Comparison of ENCODE assay signal across 26 cellular contexts in genomic region chr2:131577812-131578211, GRCh38.
"Had no signal": no experiment of that assay in that cellular context is flagged by ENCODE, and none has a peak within 500 bp of the region (broad histone marks: within the 10 kb centered on the region; RNA-seq: fewer than 3 reads in every experiment).

No MANE protein-coding gene starts in this region.

- H3K9me3 ChIP-seq: esophagus muscularis mucosa, heart right ventricle, lower lobe of right lung, ovary, psoas muscle, sigmoid colon, stomach, thyroid gland, vagina had no signal

- DNase-seq: dermis blood vessel endothelial cell; effector memory CD4-positive, alpha-beta T cell; glutamatergic neuron; heart right ventricle; hypothalamus; immature natural killer cell; islet precursor cell; left ventricle myocardium superior; lower lobe of right lung; natural killer cell; occipital lobe; ovary; posterior cingulate gyrus; psoas muscle; right cardiac atrium; sigmoid colon; stimulated activated CD4-positive, alpha-beta T cell treated with anti-CD3 and anti-CD28 coated beads, Interleukin-2, amount 100 ng/mL, for 24 hours; stimulated activated CD4-positive, alpha-beta T cell treated with anti-CD3 and anti-CD28 coated beads, Interleukin-4, amount 100 ng/mL, for 24 hours; stimulated activated naive CD4-positive, alpha-beta T cell treated with Interleukin-2 at 50 U/mL for 16 hours; stomach; thyroid gland; trophoblast cell had no signal

- H3K4me3 ChIP-seq: esophagus muscularis mucosa, heart right ventricle, lower lobe of right lung, ovary, psoas muscle, sigmoid colon, stomach, thyroid gland, vagina had no signal

- H3K4me3 Mint-ChIP-seq: immature natural killer cell; natural killer cell; stimulated activated effector memory CD8-positive, alpha-beta T cell treated with anti-CD3 and anti-CD28 coated beads, Interleukin-12 subunit alpha, Interleukin-12 subunit beta, amount 100 ng/mL, for 72 hours had no signal

- H3K9me3 Mint-ChIP-seq: natural killer cell; stimulated activated effector memory CD8-positive, alpha-beta T cell treated with anti-CD3 and anti-CD28 coated beads, Interleukin-12 subunit alpha, Interleukin-12 subunit beta, amount 100 ng/mL, for 72 hours had no signal

- ATAC-seq: foreskin keratinocyte; heart right ventricle; left ventricle myocardium superior; lower lobe of right lung; natural killer cell; psoas muscle; right cardiac atrium; stimulated activated effector memory CD8-positive, alpha-beta T cell treated with anti-CD3 and anti-CD28 coated beads, Interleukin-12 subunit alpha, Interleukin-12 subunit beta, amount 100 ng/mL, for 72 hours had no signal

- H3K36me3 Mint-ChIP-seq: immature natural killer cell; natural killer cell; stimulated activated effector memory CD8-positive, alpha-beta T cell treated with anti-CD3 and anti-CD28 coated beads, Interleukin-12 subunit alpha, Interleukin-12 subunit beta, amount 100 ng/mL, for 72 hours had no signal

- H3K36me3 ChIP-seq: esophagus muscularis mucosa, heart right ventricle, lower lobe of right lung, ovary, sigmoid colon, stomach, thyroid gland, vagina had no signal

- H3K4me1 Mint-ChIP-seq: immature natural killer cell; natural killer cell; stimulated activated effector memory CD8-positive, alpha-beta T cell treated with anti-CD3 and anti-CD28 coated beads, Interleukin-12 subunit alpha, Interleukin-12 subunit beta, amount 100 ng/mL, for 72 hours had no signal

- H3K27ac Mint-ChIP-seq: immature natural killer cell; natural killer cell; stimulated activated effector memory CD8-positive, alpha-beta T cell treated with anti-CD3 and anti-CD28 coated beads, Interleukin-12 subunit alpha, Interleukin-12 subunit beta, amount 100 ng/mL, for 72 hours had no signal

- H3K27me3 ChIP-seq: esophagus muscularis mucosa, ovary, sigmoid colon, stomach, thyroid gland, vagina had no signal

- H3K27ac ChIP-seq: esophagus muscularis mucosa, foreskin keratinocyte, heart right ventricle, lower lobe of right lung, ovary, psoas muscle, sigmoid colon, stomach, thyroid gland, vagina had no signal
